ENCODE assay signal across 9 cellular contexts in the genomic region with DNA sequence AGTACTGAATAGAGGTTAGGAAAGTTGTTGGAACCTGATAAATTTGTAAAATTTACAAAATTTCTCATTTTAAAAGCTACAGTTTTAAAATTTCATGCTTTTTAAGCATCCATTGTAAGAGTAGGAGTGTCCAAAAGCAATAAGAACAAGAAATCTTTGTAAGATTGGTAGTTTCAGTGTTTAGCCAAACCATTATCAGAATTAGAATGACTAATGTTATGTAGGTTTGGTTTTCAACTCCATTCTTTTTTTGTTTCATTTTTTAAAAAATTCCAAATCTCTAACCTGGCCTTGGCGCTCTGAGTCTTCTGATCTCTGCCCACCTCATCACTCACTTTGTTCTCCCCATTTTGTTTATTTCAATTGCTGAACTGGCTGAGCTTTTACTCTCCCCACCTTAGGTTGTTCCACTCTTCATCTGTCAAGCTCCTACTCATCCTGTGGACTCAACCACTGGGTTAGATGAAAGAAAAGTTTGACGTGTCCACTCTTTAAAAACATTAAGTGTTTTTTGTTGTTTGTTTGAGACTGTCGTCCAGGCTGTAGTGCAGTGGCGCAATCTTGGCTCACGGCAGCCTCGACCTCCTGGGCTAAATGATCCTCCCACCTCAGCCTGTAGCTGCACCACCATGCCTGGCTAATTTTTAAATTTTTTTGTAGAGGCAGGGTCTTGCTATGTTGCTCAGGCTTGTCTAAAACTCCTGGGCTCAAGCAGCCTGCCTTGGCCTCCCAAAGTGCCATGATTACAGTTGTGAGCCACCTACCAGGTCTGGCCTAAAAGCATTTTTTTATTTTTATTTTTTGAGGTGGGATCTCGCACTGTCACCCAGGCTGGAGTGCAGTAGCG. TPM values are rescaled to one million over a fixed set of nuclear protein-coding genes. Genes with fewer than 3 reads are reported as not detected.
DNase-seq lines count a peak whose midpoint lies in the region; ATAC-seq, FAIRE-seq and TF ChIP-seq lines count a peak whose summit lies in the region.
"Had no signal": no experiment of that assay in that cellular context is flagged by ENCODE, and none has a peak within 500 bp of the region (broad histone marks: within the 10 kb centered on the region; RNA-seq: fewer than 3 reads in every experiment).

No MANE protein-coding gene starts in this region.

- WGBS in K562 (ENCODE audit: insufficient coverage, low coverage, missing lambda C conversion rate) = 54% methylated on average over 6 of the region's 8 CpGs
- WGBS in mesodermal cell (ENCODE audit: insufficient coverage in 2 of 2), 2 experiments = 92 to 97% methylated on average over 6 to 7 of the region's 8 CpGs

- TF ChIP-seq POLR2A in K562 (conservative IDR thresholded peaks at IDR 0.05) = no peak

- H3K27me3 ChIP-seq in left ventricle myocardium inferior (ENCODE audit: low read depth) (no peaks in the 10 kb centered on the region), K562 (ENCODE audit: control insufficient read depth in 2 of 2, insufficient read depth in 2 of 2, low read length in 2 of 2) (no peaks in the 10 kb centered on the region)
- H3K27me3 ChIP-seq: BLaER1 had no signal

- H3K9me1 ChIP-seq in K562 (ENCODE audit: control insufficient read depth, insufficient read depth, low read length) = no peaks in the 10 kb centered on the region

- CTCF ChIA-PET in K562 (lab: Yijun Ruan, JAX; ENCODE audit: low intra/inter-chr PET ratio) = no interaction called here

- TF ChIP-seq CTCF in left ventricle myocardium inferior (IDR thresholded peaks at IDR 0.05; ENCODE audit: borderline replicate concordance) (no peak), K562 (IDR thresholded peaks at IDR 0.05 in 2 of 3, conservative IDR thresholded peaks at IDR 0.05 in 1 of 3; ENCODE audit: insufficient read depth in 2 of 3, low read depth in 1 of 3, low read length in 3 of 3) (no peak)

- H4K20me1 ChIP-seq in K562 (replicated peaks; ENCODE audit: control insufficient read depth, insufficient read depth, low read length) = 0 out of 2 replicates have a peak, but pooled peaks cover 3% of the 10 kb centered on the region

- H3K36me3 ChIP-seq in left ventricle myocardium inferior (peaks cover 13% of the 10 kb centered on the region), K562 (ENCODE audit: control insufficient read depth, insufficient read depth, low read length) (peaks cover 16% of the 10 kb centered on the region; the same call in 2 of the 3 replicates), mesodermal cell (ENCODE audit: control insufficient read depth, insufficient read depth, low read length) (peaks cover 66% of the 10 kb centered on the region)

- H3K9me3 ChIP-seq in left ventricle myocardium inferior (replicated peaks) (no peaks in the 10 kb centered on the region), K562 (replicated peaks; ENCODE audit: control insufficient read depth, insufficient read depth, low read depth, low read length) (no peaks in the 10 kb centered on the region), mesodermal cell (ENCODE audit: control insufficient read depth, low read length) (no peaks in the 10 kb centered on the region)
- H3K9me3 ChIP-seq: BLaER1 had no signal

- ATAC-seq in Right ventricle myocardium inferior (peak; percentile 39), K562 (peak; percentile 20; the same call in 1 of the 3 replicates), HG02973 (IDR thresholded peaks at IDR 0.05; ENCODE audit: unreplicated experiment) (no peak), HG03025 (IDR thresholded peaks at IDR 0.05; ENCODE audit: low FRiP score, unreplicated experiment) (no peak)

- H3K9ac ChIP-seq in K562 (ENCODE audit: insufficient read depth in 1 of 2, low read depth in 2 of 2, low read length in 2 of 2) = no peak overlapping the region
- H3K9ac ChIP-seq: BLaER1 had no signal

- no peak for TF ChIP-seq EP300 in K562 (IDR thresholded peaks at IDR 0.05; ENCODE audit: low read length)

- H3K4me1 ChIP-seq in left ventricle myocardium inferior (peaks cover 50% of the 10 kb centered on the region), K562 (replicated peaks in 1 of 2; ENCODE audit: control insufficient read depth in 2 of 2, insufficient read depth in 2 of 2, low read length in 2 of 2) (no peaks in the 10 kb centered on the region), mesodermal cell (ENCODE audit: control insufficient read depth, insufficient read depth, low read length, poor library complexity, severe bottlenecking) (no peaks in the 10 kb centered on the region)
- H3K4me1 ChIP-seq: BLaER1 had no signal

- DNase-seq in Right ventricle myocardium inferior (ENCODE audit: missing footprints) = no peak
- DNase-seq in left ventricle myocardium inferior = no peak
- DNase-seq in K562 (ENCODE audit: extremely low read depth in 1 of 4, low spot score in 3 of 4) = no peak
- no peak for DNase-seq in SKM-1 treated with dmso at 0.1 percent for 144 hours (lab: John Stamatoyannopoulos, UW; ENCODE audit: unreplicated experiment)
- no peak for DNase-seq in cerebellar cortex (ENCODE audit: low spot score)

- no peak overlapping the region for H3K4me3 ChIP-seq in left ventricle myocardium inferior
- no peak overlapping the region for H3K4me3 ChIP-seq in K562
- H3K4me3 ChIP-seq in mesodermal cell (ENCODE audit: extremely low read depth, insufficient read depth, low read length, poor library complexity, severe bottlenecking) = no peak overlapping the region
- H3K4me3 ChIP-seq: BLaER1 had no signal

- intact Hi-C loops in Right ventricle myocardium inferior (cut with DNase I) (no loop called here), left ventricle myocardium inferior (cut with micrococcal nuclease) (no loop called here), K562 (cut with micrococcal nuclease) (no loop called here)

- no peak overlapping the region for H2AFZ ChIP-seq in K562 (ENCODE audit: low read depth, low read length)

- POLR2A ChIA-PET in K562 (lab: Yijun Ruan, JAX) = interaction anchor here (1.1 to 2.1 kb wide), 4 partner anchors 10 to 15 kb away, joined by 3 to 10 read pairs (median 4); partner anchors contain the start of gene EP300

- no peak overlapping the region for H3K4me2 ChIP-seq in K562 (ENCODE audit: insufficient read depth, low read length)
- H3K4me2 ChIP-seq: BLaER1 had no signal

- BruUV-seq in K562 (replicated peaks; lab: Mats Ljungman, UMichigan) = no TSS peak

- no peak for TF ChIP-seq RAD21 in K562 (CRISPR knock-in tag; conservative IDR thresholded peaks at IDR 0.05 in 1 of 2, IDR thresholded peaks at IDR 0.05 in 1 of 2)

- peaks cover 88% of the 10 kb centered on the region for H3K79me2 ChIP-seq in K562 (ENCODE audit: control insufficient read depth, insufficient read depth, low read length)

- in situ Hi-C loops in K562 (cut with MboI) = no loop called here

- H3K27ac ChIP-seq in left ventricle myocardium inferior (replicated peaks) (no peak overlapping the region), K562 (ENCODE audit: extremely low read depth, low read depth, low read length) (no peak overlapping the region), mesodermal cell (ENCODE audit: low read depth, low read length, severe bottlenecking) (peak overlapping the region; percentile 16)
- H3K27ac ChIP-seq: BLaER1 had no signal

- no peak for FAIRE-seq in K562 (lab: Jason Lieb, UNC)

TF ChIP-seq in K562, 482 proteins besides CTCF, POLR2A, EP300 and RAD21 (continues in another document):
- TF ChIP-seq WHSC1 (IDR thresholded peaks at IDR 0.05; ENCODE audit: low read length) (no peak), SMAD4 (CRISPR knock-in tag; conservative IDR thresholded peaks at IDR 0.05) (no peak), SMARCA5 (IDR thresholded peaks at IDR 0.05) (no peak), CBFA2T3 (IDR thresholded peaks at IDR 0.05) (no peak)

RNA-seq across cellular contexts. Expression of gene EP300, which starts 14.0 kb away (rescaled TPM):
- total RNA-seq in Right ventricle myocardium inferior (27.8 TPM), left ventricle myocardium inferior (26.2 TPM), K562 (2014; rRNA removed) (10.9 and 12.3 TPM in 2 replicates), K562 (2014; rRNA removed; fragmentation: Illumina TruSeq; extraction: Trizol) (12.0 TPM in 2 replicates), K562 (2015; rRNA removed; fragmentation: Illumina TruSeq; extraction: Trizol) (10.4 and 10.6 TPM in 2 replicates), K562 (2021) (27.9 and 28.6 TPM in 2 replicates)
- total RNA-seq in K562 (2011; cell fraction: chromatin; rRNA removed; ENCODE audit: low replicate concordance) = 119 and 226 TPM in 2 replicates
- total RNA-seq in K562 (2011; cell fraction: nucleolus; rRNA removed) = 62.4 and 69.7 TPM in 2 replicates
- total RNA-seq in K562 (2011; cell fraction: nucleoplasm; rRNA removed) = 115 and 158 TPM in 2 replicates
- polyA plus RNA-seq in K562 (2011; rRNA removed) (5.7 and 9.2 TPM in 2 replicates), K562 (2014; fragmentation: Illumina TruSeq; extraction: Trizol) (20.8 and 24.5 TPM in 2 replicates), K562 (2014; fragmentation: Nextera tagmentation; extraction: Ambion mirVana) (1 to 10 TPM; 2.2 to 4.0 TPM), K562 (2014; rRNA removed) (10.5 and 12.7 TPM in 2 replicates)
- polyA plus RNA-seq in K562 (2011; cell fraction: cytosol; rRNA removed) = 7.2 and 8.2 TPM in 2 replicates
- 24.3 and 35.7 TPM in 2 replicates for polyA plus RNA-seq in K562 (2011; cell fraction: nucleus; rRNA removed)
- 17.2 and 17.7 TPM in 2 replicates for polyA plus RNA-seq in K562 (2012)
- polyA minus RNA-seq in K562 (2011; rRNA and poly(A)+ RNA removed) = 26.7 and 40.2 TPM in 2 replicates
- 21.4 and 35.3 TPM in 2 replicates for polyA minus RNA-seq in K562 (2011; cell fraction: cytosol; rRNA and poly(A)+ RNA removed)
- 34.9 and 44.5 TPM in 2 replicates for polyA minus RNA-seq in K562 (2011; cell fraction: nucleus; rRNA and poly(A)+ RNA removed)
- polyA plus RNA-seq in mesodermal cell (2013, experiment 1 of 2) = 41.2 TPM
- 36.2 TPM for polyA plus RNA-seq in mesodermal cell (2013, experiment 2 of 2)

Comparison
In these comparisons a context has a peak if more than half of its experiments do, and no peak if none do; other contexts are left out.
1. ATAC-seq: peak in Right ventricle myocardium inferior (single experiment) and K562 (single experiment); none in HG02973 (single experiment) and HG03025 (single experiment).